ENCODE assay signal across 20 cellular contexts in the genomic region with DNA sequence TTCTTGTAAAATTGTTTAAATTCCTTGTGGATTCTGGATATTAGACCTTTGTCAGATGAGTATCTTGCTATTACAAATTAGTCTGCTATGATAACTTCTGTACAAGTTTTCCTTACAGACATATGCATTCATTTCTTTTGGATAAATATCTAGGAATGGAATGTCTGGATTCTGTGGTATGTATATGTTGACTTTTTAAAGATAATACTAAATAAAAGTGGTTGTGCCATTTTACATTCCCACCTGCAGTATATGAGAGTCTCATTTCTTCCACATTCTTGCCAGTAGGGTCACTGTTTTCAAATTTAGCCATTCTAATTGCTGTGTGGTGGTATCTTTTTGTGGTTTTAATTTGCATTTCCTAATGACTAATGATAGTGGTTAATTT. TPM values are rescaled to one million over a fixed set of nuclear protein-coding genes. Genes with fewer than 3 reads are reported as not detected.
A peak's percentile ranks its signal among the peaks of the same experiment; 100 is the strongest.
DNase-seq lines count a peak whose midpoint lies in the region; ATAC-seq and TF ChIP-seq lines count a peak whose summit lies in the region.
"Had no signal": no experiment of that assay in that cellular context is flagged by ENCODE, and none has a peak within 500 bp of the region (broad histone marks: within the 10 kb centered on the region; RNA-seq: fewer than 3 reads in every experiment).

No MANE protein-coding gene starts in this region.

- TF ChIP-seq CTCF in MM.1S (IDR thresholded peaks at IDR 0.05; ENCODE audit: low read length) (no peak; the same call in 1 of the 2 replicates), cardiac fibroblast (IDR thresholded peaks at IDR 0.05; ENCODE audit: low read depth, low read length) (peak; percentile 17), mesothelial cell of epicardium (IDR thresholded peaks at IDR 0.05; ENCODE audit: unreplicated experiment) (peak; percentile 28)

- H3K79me2 ChIP-seq in MM.1S (ENCODE audit: low read length), result no peaks in the 10 kb centered on the region

- ATAC-seq in GM21576 (IDR thresholded peaks at IDR 0.05; ENCODE audit: unreplicated experiment), result no peak
- ATAC-seq in stimulated activated memory B cell treated with anti-CD40 and anti-IgM and Interleukin-4, amounts not matched to agents 10 μg/mL and 1 μg/mL and 100 μg/mL, for 72 hours, result no peak

- no peak overlapping the region for H3K27ac ChIP-seq in MM.1S (ENCODE audit: low read length)
- H3K27ac ChIP-seq: BLaER1 treated with 17β-estradiol and CSF1 and Interleukin-3, amounts not matched to agents 10 nM and 100 nM; dorsolateral prefrontal cortex; vagina had no signal

- H3K27me3 Mint-ChIP-seq in mesothelial cell of epicardium (ENCODE audit: low read depth), result no peaks in the 10 kb centered on the region
- no peaks in the 10 kb centered on the region for H3K27me3 Mint-ChIP-seq in stimulated activated memory B cell treated with anti-CD40 and anti-IgM and Interleukin-4, amounts not matched to agents 10 μg/mL and 1 μg/mL and 100 μg/mL, for 72 hours

- no peak overlapping the region for H3K9ac ChIP-seq in MM.1S (ENCODE audit: low read length)
- H3K9ac ChIP-seq: BLaER1 treated with 17β-estradiol and CSF1 and Interleukin-3, amounts not matched to agents 10 nM and 100 nM had no signal

- no peaks in the 10 kb centered on the region for H3K9me2 ChIP-seq in MM.1S (replicated peaks; ENCODE audit: insufficient read depth, low read length)

- H3K9me3 Mint-ChIP-seq in mesothelial cell of epicardium, result peaks cover 12% of the 10 kb centered on the region
- H3K9me3 Mint-ChIP-seq in stimulated activated memory B cell treated with anti-CD40 and anti-IgM and Interleukin-4, amounts not matched to agents 10 μg/mL and 1 μg/mL and 100 μg/mL, for 72 hours, result no peaks in the 10 kb centered on the region
- H3K9me3 Mint-ChIP-seq: activated CD4-positive, alpha-beta memory T cell treated with anti-CD3 and anti-CD28 coated beads for 36 hours; activated T-helper 1 cell treated with anti-CD3 and anti-CD28 coated beads, Interleukin-12 subunit alpha, Interleukin-12 subunit beta, Interleukin-2, Interleukin-4 antibody, amounts not matched to agents 30 ng/mL and 10 ng/mL and 1 ng/mL, durations not matched to agents 14 hours and 24 hours and 36 hours had no signal

- peaks cover 37% of the 10 kb centered on the region for H3K4me1 Mint-ChIP-seq in mesothelial cell of epicardium
- H3K4me1 Mint-ChIP-seq in stimulated activated memory B cell treated with anti-CD40 and anti-IgM and Interleukin-4, amounts not matched to agents 10 μg/mL and 1 μg/mL and 100 μg/mL, for 72 hours, result peaks cover 12% of the 10 kb centered on the region

- no peaks in the 10 kb centered on the region for H4K20me1 ChIP-seq in MM.1S (ENCODE audit: insufficient read depth, low read length)
- H4K20me1 ChIP-seq: BLaER1 treated with 17β-estradiol and CSF1 and Interleukin-3, amounts not matched to agents 10 nM and 100 nM had no signal

- H3K36me3 ChIP-seq in MM.1S (replicated peaks; ENCODE audit: insufficient read depth, low read length), result no peaks in the 10 kb centered on the region
- H3K36me3 ChIP-seq: BLaER1 treated with 17β-estradiol and CSF1 and Interleukin-3, amounts not matched to agents 10 nM and 100 nM; vagina had no signal

- H3K4me3 ChIP-seq in MM.1S (ENCODE audit: low read length), result no peak overlapping the region
- H3K4me3 ChIP-seq in cardiac fibroblast (replicated peaks in 1 of 2; ENCODE audit: low read depth in 2 of 2, low read length in 2 of 2), result no peak overlapping the region
- H3K4me3 ChIP-seq: BLaER1 treated with 17β-estradiol and CSF1 and Interleukin-3, amounts not matched to agents 10 nM and 100 nM; dorsolateral prefrontal cortex; vagina had no signal

- H2AFZ ChIP-seq in MM.1S (ENCODE audit: low read length), result no peak overlapping the region

- no peak overlapping the region for H3K4me3 Mint-ChIP-seq in mesothelial cell of epicardium
- no peak overlapping the region for H3K4me3 Mint-ChIP-seq in stimulated activated memory B cell treated with anti-CD40 and anti-IgM and Interleukin-4, amounts not matched to agents 10 μg/mL and 1 μg/mL and 100 μg/mL, for 72 hours
- H3K4me3 Mint-ChIP-seq: activated CD4-positive, alpha-beta memory T cell treated with anti-CD3 and anti-CD28 coated beads for 36 hours; activated T-helper 1 cell treated with anti-CD3 and anti-CD28 coated beads, Interleukin-12 subunit alpha, Interleukin-12 subunit beta, Interleukin-2, Interleukin-4 antibody, amounts not matched to agents 30 ng/mL and 10 ng/mL and 1 ng/mL, durations not matched to agents 14 hours and 24 hours and 36 hours had no signal

- peaks cover 4% of the 10 kb centered on the region for H3K36me3 Mint-ChIP-seq in mesothelial cell of epicardium
- no peaks in the 10 kb centered on the region for H3K36me3 Mint-ChIP-seq in stimulated activated memory B cell treated with anti-CD40 and anti-IgM and Interleukin-4, amounts not matched to agents 10 μg/mL and 1 μg/mL and 100 μg/mL, for 72 hours
- H3K36me3 Mint-ChIP-seq: activated CD4-positive, alpha-beta memory T cell treated with anti-CD3 and anti-CD28 coated beads for 36 hours had no signal

- peak; percentile 17 for DNase-seq in Daoy (ENCODE audit: low read depth)
- peak; percentile 13 for DNase-seq in MM.1S
- peak; percentile 7 to 23 for DNase-seq in cardiac fibroblast (ENCODE audit: low read depth in 2 of 2)
- DNase-seq in mesothelial cell of epicardium (ENCODE audit: low spot score in 2 of 2, unreplicated experiment in 2 of 2), result no peak
- no peak for DNase-seq in NCI-H1417 (lab: John Stamatoyannopoulos, UW)
- DNase-seq in germinal center (ENCODE audit: low spot score), result no peak
- DNase-seq: activated CD4-positive, alpha-beta memory T cell treated with anti-CD3 and anti-CD28 coated beads for 36 hours; amygdala; dorsolateral prefrontal cortex; GDM1; kidney glomerular epithelial cell; NCI-H1417 treated with DMSO at 0.1 percent for 48 hours; NCI-H510A treated with DMSO at 0.1 percent for 48 hours; stimulated activated CD4-positive, alpha-beta T cell treated with anti-CD3 and anti-CD28 coated beads, Interleukin-1b, Interleukin-23, amount 100 ng/mL, for 48 hours; T1000 had no signal

- no peaks in the 10 kb centered on the region for H3K27me3 ChIP-seq in MM.1S (replicated peaks; ENCODE audit: insufficient read depth, low read length)
- H3K27me3 ChIP-seq: BLaER1 treated with 17β-estradiol and CSF1 and Interleukin-3, amounts not matched to agents 10 nM and 100 nM; dorsolateral prefrontal cortex; vagina had no signal

- no peaks in the 10 kb centered on the region for H3K4me1 ChIP-seq in MM.1S (ENCODE audit: low read length)
- H3K4me1 ChIP-seq: vagina had no signal

- peak overlapping the region; percentile 51 for H3K27ac Mint-ChIP-seq in mesothelial cell of epicardium
- no peak overlapping the region for H3K27ac Mint-ChIP-seq in stimulated activated memory B cell treated with anti-CD40 and anti-IgM and Interleukin-4, amounts not matched to agents 10 μg/mL and 1 μg/mL and 100 μg/mL, for 72 hours
- H3K27ac Mint-ChIP-seq: activated CD4-positive, alpha-beta memory T cell treated with anti-CD3 and anti-CD28 coated beads for 36 hours; activated T-helper 1 cell treated with anti-CD3 and anti-CD28 coated beads, Interleukin-12 subunit alpha, Interleukin-12 subunit beta, Interleukin-2, Interleukin-4 antibody, amounts not matched to agents 30 ng/mL and 10 ng/mL and 1 ng/mL, durations not matched to agents 14 hours and 24 hours and 36 hours had no signal

- no peaks in the 10 kb centered on the region for H3F3A ChIP-seq in MM.1S (ENCODE audit: insufficient read depth, low read length)

- H3K9me3 ChIP-seq in MM.1S (replicated peaks; ENCODE audit: insufficient read depth, low read length), result no peaks in the 10 kb centered on the region
- H3K9me3 ChIP-seq: BLaER1 treated with 17β-estradiol and CSF1 and Interleukin-3, amounts not matched to agents 10 nM and 100 nM; vagina had no signal

- no peak overlapping the region for H3K4me2 ChIP-seq in MM.1S (ENCODE audit: low read depth, low read length)
- H3K4me2 ChIP-seq: BLaER1 treated with 17β-estradiol and CSF1 and Interleukin-3, amounts not matched to agents 10 nM and 100 nM had no signal

RNA-seq across cellular contexts. Expression of gene SYDE2, which starts 53.9 kb away (rescaled TPM):
- total RNA-seq in Daoy (2014; rRNA removed; shearing (Covaris generic)), result 6.5 and 7.8 TPM in 2 replicates
- 40.2 to 42.4 TPM (median 41.7 TPM) in 3 replicates for total RNA-seq in mesothelial cell of epicardium

Comparison
In these comparisons a context has a peak if more than half of its experiments do, and no peak if none do; other contexts are left out.
1. DNase-seq: peak in Daoy (single experiment), MM.1S (single experiment) and cardiac fibroblast (2 of 2); none in mesothelial cell of epicardium (0 of 2), NCI-H1417 (0 of 3) and germinal center (single experiment).